24 cellular contexts compared by ENCODE assay signal in the genomic region with DNA sequence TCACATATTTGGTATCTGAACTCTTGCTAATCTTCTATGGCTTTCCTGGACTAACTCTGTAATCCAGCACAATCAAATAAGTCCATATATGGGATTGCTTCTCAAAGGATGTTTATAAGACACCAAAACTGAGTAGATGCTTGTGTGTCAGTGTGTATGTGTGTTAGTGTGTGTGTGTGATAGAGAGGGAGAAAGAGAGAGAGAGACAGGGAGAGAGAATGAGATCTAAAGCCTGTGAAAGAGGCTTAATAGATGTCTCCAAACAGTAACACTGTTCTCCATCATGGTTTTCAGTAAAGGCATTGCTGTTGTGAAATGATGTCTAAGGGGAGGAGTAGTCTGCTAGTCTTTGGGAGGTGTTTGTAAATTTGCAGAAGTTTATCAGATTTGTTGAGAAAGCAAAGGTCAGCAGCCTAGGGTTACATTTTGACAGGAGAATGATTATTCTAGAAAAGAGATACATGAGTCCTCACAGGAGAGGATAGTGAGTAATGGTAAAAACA.
DNase-seq lines count a peak whose midpoint lies in the region; ATAC-seq and TF ChIP-seq lines count a peak whose summit lies in the region.
"Had no signal": no experiment of that assay in that cellular context is flagged by ENCODE, and none has a peak within 500 bp of the region (broad histone marks: within the 10 kb centered on the region; RNA-seq: fewer than 3 reads in every experiment).

No MANE protein-coding gene starts in this region.

- no peaks in the 10 kb centered on the region for H4K20me1 ChIP-seq in Loucy (ENCODE audit: insufficient read depth, low read length, poor library complexity, severe bottlenecking)

- in situ Hi-C loops in brain microvascular endothelial cell (cut with HindIII; ENCODE audit: low pct_ligation_motif_present, low sequenced_read_pairs), result no loop called here

- no peak overlapping the region for H3K9ac ChIP-seq in Loucy (ENCODE audit: low read depth, low read length, poor library complexity, severe bottlenecking)
- H3K9ac ChIP-seq: GM23248 had no signal

- no peaks in the 10 kb centered on the region for H3F3A ChIP-seq in Loucy (ENCODE audit: low read depth)

- H3K27ac ChIP-seq in psoas muscle, result peak overlapping the region; percentile 10
- no peak overlapping the region for H3K27ac ChIP-seq in caudate nucleus (ENCODE audit: low read depth, low read length)
- H3K27ac ChIP-seq in brain microvascular endothelial cell, result no peak overlapping the region
- H3K27ac ChIP-seq: 22Rv1, GM23248 had no signal

- H3K36me3 ChIP-seq in Loucy (ENCODE audit: insufficient read depth, low read length), result no peaks in the 10 kb centered on the region
- H3K36me3 ChIP-seq in psoas muscle (ENCODE audit: insufficient read depth in 1 of 2, low read depth in 1 of 2), result no peaks in the 10 kb centered on the region
- no peaks in the 10 kb centered on the region for H3K36me3 ChIP-seq in brain microvascular endothelial cell (replicated peaks)

- TF ChIP-seq CTCF in Loucy (conservative IDR thresholded peaks at IDR 0.05; ENCODE audit: low read length) (no peak), psoas muscle (IDR thresholded peaks at IDR 0.05) (no peak), brain microvascular endothelial cell (IDR thresholded peaks at IDR 0.05; ENCODE audit: low read depth, low read length, missing control alignments) (no peak)

- peak overlapping the region; percentile 4; the same call in 1 of the 2 replicates for H2AFZ ChIP-seq in Loucy (ENCODE audit: low read length)
- H2AFZ ChIP-seq: GM23248 had no signal

- H3K27me3 ChIP-seq in Loucy (ENCODE audit: insufficient read depth, low read length, poor library complexity, severe bottlenecking) (no peaks in the 10 kb centered on the region), psoas muscle (ENCODE audit: insufficient read depth in 3 of 3, low read length in 2 of 3) (no peaks in the 10 kb centered on the region), brain microvascular endothelial cell (replicated peaks) (no peaks in the 10 kb centered on the region)

- no peaks in the 10 kb centered on the region for H3K79me2 ChIP-seq in Loucy (ENCODE audit: insufficient read depth, low read length)

- DNase-seq in NOMO-1 (lab: John Stamatoyannopoulos, UW; ENCODE audit: unreplicated experiment in 2 of 2), result peak; percentile 16 to 33
- no peak for DNase-seq in NOMO-1 treated with dmso at 0.1 percent for 144 hours (lab: John Stamatoyannopoulos, UW; ENCODE audit: unreplicated experiment)
- peak; percentile 22 for DNase-seq in iris pigment epithelial cell (ENCODE audit: low read depth)
- DNase-seq in psoas muscle, result no peak
- DNase-seq in caudate nucleus (lab: John Stamatoyannopoulos, UW), result no peak
- DNase-seq in activated naive CD4-positive, alpha-beta T cell (lab: John Stamatoyannopoulos, UW), result no peak
- DNase-seq in brain microvascular endothelial cell, result no peak
- DNase-seq: AML-193; C1 segment of cervical spinal cord; Calu3; CD8-positive, alpha-beta memory T cell; DMS153; GM23248; KG1; NCI-H1105; NCI-H146; NCI-H2029; NCI-H226; NCI-H524; PC-3; RPMI8226; SHP77 had no signal

- H3K4me2 ChIP-seq in Loucy (ENCODE audit: low read depth, low read length, poor library complexity, severe bottlenecking), result no peak overlapping the region

- no peak overlapping the region for H3K4me3 ChIP-seq in Loucy (ENCODE audit: low read length, poor library complexity, severe bottlenecking)
- no peak overlapping the region for H3K4me3 ChIP-seq in psoas muscle
- no peak overlapping the region for H3K4me3 ChIP-seq in brain microvascular endothelial cell (ENCODE audit: low read depth, low read length)
- H3K4me3 ChIP-seq: GM23248 had no signal

- no peaks in the 10 kb centered on the region for H3K4me1 ChIP-seq in Loucy (ENCODE audit: insufficient read depth, low read length, poor library complexity, severe bottlenecking)
- peaks cover 55% of the 10 kb centered on the region for H3K4me1 ChIP-seq in psoas muscle

- ATAC-seq in psoas muscle, result peak in 3 of 4 donors; percentile 30 to 39 (median 34)
- ATAC-seq: PC-3 had no signal

- no peaks in the 10 kb centered on the region for H3K9me2 ChIP-seq in Loucy (replicated peaks; ENCODE audit: low read depth, low read length)

- intact Hi-C loops in psoas muscle (cut with DNase I), result no loop called here

- H3K9me3 ChIP-seq in Loucy (ENCODE audit: insufficient read depth, low read depth, low read length) (no peaks in the 10 kb centered on the region), psoas muscle (no peaks in the 10 kb centered on the region)

Comparison
In these comparisons a context has a peak if more than half of its experiments do, and no peak if none do; other contexts are left out.
1. DNase-seq: peak in NOMO-1 (2 of 2) and iris pigment epithelial cell (single experiment); none in NOMO-1 treated with dmso at 0.1 percent for 144 hours (single experiment), psoas muscle (0 of 2), caudate nucleus (0 of 61), activated naive CD4-positive, alpha-beta T cell (0 of 4) and brain microvascular endothelial cell (single experiment).